Comparison of ENCODE assay signal across 12 cellular contexts in genomic region chr10:79273603-79274002, GRCh38.
A peak's percentile ranks its signal among the peaks of the same experiment; 100 is the strongest.
DNase-seq lines count a peak whose midpoint lies in the region; ATAC-seq lines count a peak whose summit lies in the region.
"Had no signal": no experiment of that assay in that cellular context is flagged by ENCODE, and none has a peak within 500 bp of the region (broad histone marks: within the 10 kb centered on the region; RNA-seq: fewer than 3 reads in every experiment).

No MANE protein-coding gene starts in this region.

- no peak for ATAC-seq in GM21526 (IDR thresholded peaks at IDR 0.05; ENCODE audit: low FRiP score, unreplicated experiment)
- ATAC-seq: T-cell had no signal

- no peaks in the 10 kb centered on the region for H3K9me3 ChIP-seq in esophagus (ENCODE audit: control insufficient read depth in 2 of 2, insufficient read depth in 1 of 2, low read depth in 1 of 2, low read length in 1 of 2)
- no peaks in the 10 kb centered on the region for H3K9me3 ChIP-seq in muscle layer of duodenum (ENCODE audit: control insufficient read depth in 1 of 2, low read length in 2 of 2)

- peaks cover 6 to 32% of the 10 kb centered on the region in 2 donors for H3K36me3 ChIP-seq in esophagus (ENCODE audit: control insufficient read depth in 2 of 2, insufficient read depth in 2 of 2, low read length in 1 of 2)
- H3K36me3 ChIP-seq in muscle layer of duodenum (ENCODE audit: control insufficient read depth in 1 of 2, insufficient read depth in 2 of 2, low read length in 2 of 2) = peaks cover 12 to 21% of the 10 kb centered on the region in 2 donors

- H3K4me3 ChIP-seq in esophagus (ENCODE audit: low read depth in 1 of 2, low read length in 2 of 2) (no peak overlapping the region), muscle layer of duodenum (ENCODE audit: low read depth in 1 of 2, low read length in 2 of 2) (peak overlapping the region in 1 of 2 donors; percentile 27)

- DNase-seq in NCI-H69 (lab: John Stamatoyannopoulos, UW) (peak; percentile 9), T1000 (lab: John Stamatoyannopoulos, UW) (no peak), retina (no peak)
- DNase-seq in effector CD4-positive, alpha-beta T cell = no peak
- DNase-seq: activated gamma-delta T cell; NCI-H2081 treated with DMSO at 0.1 percent for 48 hours; stimulated activated CD8-positive, alpha-beta memory T cell treated with anti-CD3 and anti-CD28 coated beads, Interleukin-4, amount 100 ng/mL, for 48 hours; T-cell had no signal

- 53 to 55% methylated on average over 10 of the region's 10 CpGs for whole genome bisulfite sequencing in esophagus, 2 donors

- H3K4me1 ChIP-seq in esophagus (ENCODE audit: control insufficient read depth in 2 of 2, insufficient read depth in 2 of 2, low read length in 1 of 2) = peaks cover 16 to 41% of the 10 kb centered on the region in 2 donors
- peaks cover 16 to 75% of the 10 kb centered on the region in 2 donors for H3K4me1 ChIP-seq in muscle layer of duodenum (ENCODE audit: control insufficient read depth in 1 of 2, insufficient read depth in 2 of 2, low read length in 2 of 2)

- H3K27ac ChIP-seq in esophagus (ENCODE audit: low read depth in 2 of 2, low read length in 1 of 2) (peak overlapping the region; percentile 85 to 96), muscle layer of duodenum (ENCODE audit: low read length) (peak overlapping the region; percentile 32), temporal lobe (ENCODE audit: low read depth, low read length) (peak overlapping the region; percentile 87)

- H3K27me3 ChIP-seq in esophagus (ENCODE audit: control insufficient read depth in 1 of 2, insufficient read depth in 2 of 2, low read length in 2 of 2) = no peaks in the 10 kb centered on the region
- H3K27me3 ChIP-seq in muscle layer of duodenum (ENCODE audit: low read depth, low read length) = no peaks in the 10 kb centered on the region

Comparison
In these comparisons a context has a peak if more than half of its experiments do, and no peak if none do; other contexts are left out.
1. H3K27ac ChIP-seq: peak in every context shown above with its lines; median percentile 90 in esophagus; 87 in temporal lobe; 32 in muscle layer of duodenum.